ENCODE assay signal across 27 cellular contexts in genomic region chr12:46903058-46903457, GRCh38.
"Had no signal": no experiment of that assay in that cellular context is flagged by ENCODE, and none has a peak within 500 bp of the region (broad histone marks: within the 10 kb centered on the region; RNA-seq: fewer than 3 reads in every experiment).

No MANE protein-coding gene starts in this region.

- H2AFZ ChIP-seq: neural progenitor cell had no signal

- DNase-seq: naive thymus-derived CD4-positive, alpha-beta T cell; natural killer cell; nucleus accumbens; pancreas; right cardiac atrium; right lobe of liver; sigmoid colon; small intestine; stimulated activated CD4-positive, alpha-beta T cell treated with anti-CD3 and anti-CD28 coated beads, Interleukin-15, amount 100 ng/mL, for 24 hours; stimulated activated CD4-positive, alpha-beta T cell treated with anti-CD3 and anti-CD28 coated beads, Interleukin-4, amount 100 ng/mL, for 1 hour; stimulated activated CD4-positive, alpha-beta T cell treated with anti-CD3 and anti-CD28 coated beads, Interleukin-4, amount 100 ng/mL, for 4 hours; stimulated activated CD8-positive, alpha-beta memory T cell treated with anti-CD3 and anti-CD28 coated beads, Interleukin-4, amount 100 ng/mL, for 48 hours; stimulated activated naive CD4-positive, alpha-beta T cell; stimulated activated naive CD8-positive, alpha-beta T cell treated with anti-CD3 and anti-CD28 coated beads, Interleukin-15, amount 100 ng/mL, for 72 hours; stimulated activated naive CD8-positive, alpha-beta T cell treated with anti-CD3 and anti-CD28 coated beads, Interleukin-15, Interleukin-2, amounts not matched to agents 100 U/mL and 50 U/mL, for 24 hours; substantia nigra; testis; tibial artery; transverse colon; upper lobe of left lung had no signal

- H3K9me3 ChIP-seq: neutrophil, pancreas, prostate gland, right lobe of liver, sigmoid colon, suprapubic skin, testis, tibial artery, transverse colon, upper lobe of left lung, vagina had no signal

- H3K36me3 ChIP-seq: neural progenitor cell, neutrophil, pancreas, prostate gland, right lobe of liver, sigmoid colon, suprapubic skin, tibial artery, transverse colon, upper lobe of left lung, vagina had no signal

- H3K4me3 ChIP-seq: neural progenitor cell, pancreas, prostate gland, right lobe of liver, sigmoid colon, suprapubic skin, testis, tibial artery, transverse colon, upper lobe of left lung, vagina had no signal

- H3K9ac ChIP-seq: neural progenitor cell had no signal

- FAIRE-seq: pancreas, small intestine, urothelium cell line had no signal

- H3K27me3 ChIP-seq: neural progenitor cell, neutrophil, pancreas, right lobe of liver, sigmoid colon, suprapubic skin, testis, tibial artery, transverse colon, upper lobe of left lung, vagina had no signal

- ATAC-seq: naive thymus-derived CD4-positive, alpha-beta T cell; natural killer cell; pancreas; right cardiac atrium; right lobe of liver; stimulated activated memory B cell treated with anti-CD40 and anti-IgM and Interleukin-4, amounts not matched to agents 10 μg/mL and 1 μg/mL and 100 μg/mL, for 72 hours; stimulated activated naive CD8-positive, alpha-beta T cell treated with anti-CD3 and anti-CD28 coated beads, Interleukin-15, amount 100 ng/mL, for 72 hours; stimulated activated naive CD8-positive, alpha-beta T cell treated with anti-CD3 and anti-CD28 coated beads, Interleukin-15, Interleukin-2, amounts not matched to agents 100 U/mL and 50 U/mL, for 24 hours had no signal

- H3K4me1 ChIP-seq: neural progenitor cell, pancreas, prostate gland, right lobe of liver, sigmoid colon, testis had no signal

- H3K27ac ChIP-seq: neural progenitor cell, neutrophil, pancreas, prostate gland, right lobe of liver, sigmoid colon, suprapubic skin, testis, transverse colon, upper lobe of left lung, vagina had no signal

- H3K4me2 ChIP-seq: neural progenitor cell had no signal
